Comparison of ENCODE assay signal across 22 cellular contexts in genomic region chr22:45775062-45775461, GRCh38.
A peak's percentile ranks its signal among the peaks of the same experiment; 100 is the strongest.
DNase-seq lines count a peak whose midpoint lies in the region; ATAC-seq and TF ChIP-seq lines count a peak whose summit lies in the region.
"Had no signal": no experiment of that assay in that cellular context is flagged by ENCODE, and none has a peak within 500 bp of the region (broad histone marks: within the 10 kb centered on the region; RNA-seq: fewer than 3 reads in every experiment).

No MANE protein-coding gene starts in this region.

- H3K9me2 ChIP-seq in DOHH2 (replicated peaks; ENCODE audit: control insufficient read depth, low read length), result no peaks in the 10 kb centered on the region

- peak; percentile 22 for ATAC-seq in GM19372 (IDR thresholded peaks at IDR 0.05; ENCODE audit: low read depth, unreplicated experiment)
- peak; percentile 22 for ATAC-seq in HG03280 (IDR thresholded peaks at IDR 0.05; ENCODE audit: unreplicated experiment)
- no peak for ATAC-seq in memory B cell (ENCODE audit: low read depth)
- ATAC-seq: left cardiac atrium had no signal

- H3K27me3 ChIP-seq in DOHH2 (ENCODE audit: control insufficient read depth, low read length) (no peaks in the 10 kb centered on the region), sigmoid colon (no peaks in the 10 kb centered on the region)
- H3K27me3 ChIP-seq: brain microvascular endothelial cell, SJCRH30, testis had no signal

- TF ChIP-seq CTCF in DOHH2 (IDR thresholded peaks at IDR 0.05; ENCODE audit: low read depth, low read length, poor library complexity, severe bottlenecking) (no peak), sigmoid colon (IDR thresholded peaks at IDR 0.05) (no peak)

- H3K4me1 ChIP-seq in DOHH2 (ENCODE audit: control insufficient read depth, low read length) (peaks cover 100% of the 10 kb centered on the region), sigmoid colon (peaks cover 0 to 15% (median 11%) of the 10 kb centered on the region in 4 donors)
- H3K4me1 ChIP-seq: SJCRH30, testis had no signal

- H3K4me3 ChIP-seq in DOHH2 (ENCODE audit: low read length) (peak overlapping the region; percentile 66), sigmoid colon (no peak overlapping the region)
- H3K4me3 ChIP-seq: SJCRH30, testis had no signal

- peaks cover 75% of the 10 kb centered on the region for H3K79me2 ChIP-seq in DOHH2 (ENCODE audit: control insufficient read depth, low read length)

- H4K20me1 ChIP-seq in DOHH2 (ENCODE audit: control insufficient read depth, insufficient read depth, low read depth, low read length), result no peaks in the 10 kb centered on the region

- DNase-seq in memory B cell (ENCODE audit: low spot score in 2 of 2), result no peak
- no peak for DNase-seq in Ammon's horn (ENCODE audit: low spot score)
- no peak for DNase-seq in T-helper 2 cell treated with Interferon-gamma antibody and Interleukin-4, amounts not matched to agents 5 μg/mL and 100 μg/mL, for 36 hours (ENCODE audit: low spot score)
- DNase-seq in NCI-H1092 treated with DMSO at 0.1 percent for 48 hours (lab: John Stamatoyannopoulos, UW), result no peak
- DNase-seq in sigmoid colon, result no peak
- DNase-seq: activated CD4-positive, alpha-beta T cell treated with anti-CD3 and anti-CD28 coated beads, Interleukin-2, amount 50 U/mL, for 48 hours; activated gamma-delta T cell treated with Interleukin-2 at 50 U/mL for 16 hours; brain microvascular endothelial cell; DMS 273 treated with DMSO at 0.1 percent for 48 hours; endodermal cell; Kasumi-1; left cardiac atrium; NCI-H1105 treated with DMSO at 0.1 percent for 48 hours; NCI-H2107; NCI-H526; SJCRH30; testis had no signal

- H3K27me3 Mint-ChIP-seq in memory B cell, result no peaks in the 10 kb centered on the region
- no peaks in the 10 kb centered on the region for H3K27me3 Mint-ChIP-seq in T-helper 2 cell treated with Interferon-gamma antibody and Interleukin-4, amounts not matched to agents 5 μg/mL and 100 μg/mL, for 36 hours (ENCODE audit: low read depth)
- H3K27me3 Mint-ChIP-seq: progenitor cell of endocrine pancreas had no signal

- peak overlapping the region; percentile 100 for H3K27ac ChIP-seq in DOHH2 (ENCODE audit: low read depth, low read length)
- no peak overlapping the region for H3K27ac ChIP-seq in sigmoid colon
- H3K27ac ChIP-seq: brain microvascular endothelial cell, SJCRH30, testis, VCaP had no signal

- H3K4me1 Mint-ChIP-seq in memory B cell, result peaks cover 42% of the 10 kb centered on the region
- H3K4me1 Mint-ChIP-seq in T-helper 2 cell treated with Interferon-gamma antibody and Interleukin-4, amounts not matched to agents 5 μg/mL and 100 μg/mL, for 36 hours (ENCODE audit: low read depth), result no peaks in the 10 kb centered on the region
- H3K4me1 Mint-ChIP-seq: endodermal cell had no signal

- intact Hi-C loops in sigmoid colon (cut with DNase I), result no loop called here

- peak overlapping the region; percentile 90 for H3K4me2 ChIP-seq in DOHH2 (ENCODE audit: low read length)

- H3K27ac Mint-ChIP-seq in memory B cell, result peak overlapping the region; percentile 92
- no peak overlapping the region for H3K27ac Mint-ChIP-seq in T-helper 2 cell treated with Interferon-gamma antibody and Interleukin-4, amounts not matched to agents 5 μg/mL and 100 μg/mL, for 36 hours
- H3K27ac Mint-ChIP-seq: endodermal cell had no signal

- H3K9me3 Mint-ChIP-seq in memory B cell, result no peaks in the 10 kb centered on the region
- no peaks in the 10 kb centered on the region for H3K9me3 Mint-ChIP-seq in T-helper 2 cell treated with Interferon-gamma antibody and Interleukin-4, amounts not matched to agents 5 μg/mL and 100 μg/mL, for 36 hours

- H3F3A ChIP-seq in DOHH2 (ENCODE audit: control insufficient read depth, insufficient read depth), result peaks cover 73% of the 10 kb centered on the region

- no peak for TF ChIP-seq POLR2A in sigmoid colon (IDR thresholded peaks at IDR 0.05)

- H3K36me3 ChIP-seq in DOHH2 (ENCODE audit: control insufficient read depth, low read length) (peaks cover 50% of the 10 kb centered on the region), sigmoid colon (no peaks in the 10 kb centered on the region)
- H3K36me3 ChIP-seq: brain microvascular endothelial cell had no signal

- peaks cover 21% of the 10 kb centered on the region for H3K36me3 Mint-ChIP-seq in memory B cell
- peaks cover 3% of the 10 kb centered on the region for H3K36me3 Mint-ChIP-seq in T-helper 2 cell treated with Interferon-gamma antibody and Interleukin-4, amounts not matched to agents 5 μg/mL and 100 μg/mL, for 36 hours (ENCODE audit: low read depth)

- H3K9me3 ChIP-seq in DOHH2 (ENCODE audit: control insufficient read depth, insufficient read depth, low read length) (no peaks in the 10 kb centered on the region), sigmoid colon (no peaks in the 10 kb centered on the region)
- H3K9me3 ChIP-seq: SJCRH30, testis had no signal

- TF ChIP-seq EP300 in sigmoid colon (IDR thresholded peaks at IDR 0.05), result no peak

- H3K4me3 Mint-ChIP-seq in memory B cell, result peak overlapping the region; percentile 71
- no peak overlapping the region for H3K4me3 Mint-ChIP-seq in T-helper 2 cell treated with Interferon-gamma antibody and Interleukin-4, amounts not matched to agents 5 μg/mL and 100 μg/mL, for 36 hours
- H3K4me3 Mint-ChIP-seq: endodermal cell had no signal

- WGBS in sigmoid colon, 2 donors, result 71 to 91% methylated on average over 1 of the region's 1 CpG
